ENCODE assay signal across 9 cellular contexts in the genomic region with DNA sequence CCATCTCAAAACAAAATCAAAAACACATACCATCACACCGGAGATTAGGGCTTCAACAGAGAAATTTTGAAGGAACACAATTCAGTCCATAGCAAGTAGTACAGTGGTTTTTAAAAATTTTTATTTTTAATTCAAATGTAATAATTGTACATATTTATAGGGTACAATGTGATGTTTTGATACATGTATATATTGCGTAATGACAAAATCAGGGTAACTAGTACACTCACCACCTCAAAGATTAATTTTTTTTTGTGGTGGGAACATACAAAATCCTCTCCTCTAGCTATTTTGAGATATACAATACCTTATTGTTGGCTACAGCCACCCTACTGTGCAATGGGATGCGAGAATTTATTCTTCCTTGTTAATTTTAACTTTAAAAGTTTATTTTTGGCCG.
"Had no signal": no experiment of that assay in that cellular context is flagged by ENCODE, and none has a peak within 500 bp of the region (broad histone marks: within the 10 kb centered on the region; RNA-seq: fewer than 3 reads in every experiment).

No MANE protein-coding gene starts in this region.

- FAIRE-seq: H54 had no signal

- H3K4me3 ChIP-seq: GM23248 had no signal

- H3K4me2 ChIP-seq: KMS-11 had no signal

- DNase-seq: GM23248, GOT3, H9, HCEC 1CT, Karpas-422, KBM-7 had no signal

- H3K27ac ChIP-seq: GM23248, HL-60, KMS-11 had no signal

- H3K9ac ChIP-seq: GM23248, KMS-11 had no signal

- H2AFZ ChIP-seq: GM23248 had no signal
